Comparison of ENCODE assay signal across 35 cellular contexts in genomic region chr21:20698585-20698984, GRCh38.
"Had no signal": no experiment of that assay in that cellular context is flagged by ENCODE, and none has a peak within 500 bp of the region (broad histone marks: within the 10 kb centered on the region; RNA-seq: fewer than 3 reads in every experiment).

No MANE protein-coding gene starts in this region.

- H3K36me3 Mint-ChIP-seq: activated CD4-positive, alpha-beta memory T cell treated with anti-CD3 and anti-CD28 coated beads for 36 hours; activated CD8-positive, alpha-beta memory T cell treated with anti-CD3 and anti-CD28 coated beads, Interleukin-2, amount 10 ng/mL, durations not matched to agents 7 days and 5 days; activated naive CD8-positive, alpha-beta T cell had no signal

- H3K27ac ChIP-seq: body of pancreas, esophagus muscularis mucosa, foreskin keratinocyte, gastrocnemius medialis, heart left ventricle, WERI-Rb-1 had no signal

- H3K27me3 ChIP-seq: body of pancreas, esophagus muscularis mucosa, foreskin keratinocyte, gastrocnemius medialis, heart left ventricle had no signal

- ATAC-seq: activated CD4-positive, alpha-beta T cell treated with anti-CD3 and anti-CD28 coated beads for 36 hours; activated CD8-positive, alpha-beta memory T cell treated with anti-CD3 and anti-CD28 coated beads, Interleukin-2, amount 10 ng/mL, durations not matched to agents 7 days and 5 days; activated CD8-positive, alpha-beta T cell treated with anti-CD3 and anti-CD28 coated beads, Interleukin-2, amount 10 ng/mL, durations not matched to agents 7 days and 5 days; activated T-cell treated with anti-CD3 and anti-CD28 coated beads, Interleukin-2, amount 50 U/mL, for 4 hours; activated T-helper 17 cell treated with anti-CD3 and anti-CD28 coated beads, Interleukin-2, amount 50 U/mL, for 72 hours; body of pancreas; effector memory CD8-positive, alpha-beta T cell; foreskin keratinocyte; gastrocnemius medialis; heart left ventricle; T-helper 17 cell had no signal

- H3K4me3 ChIP-seq: body of pancreas, esophagus muscularis mucosa, gastrocnemius medialis, heart left ventricle had no signal

- H3K27ac Mint-ChIP-seq: activated CD4-positive, alpha-beta memory T cell treated with anti-CD3 and anti-CD28 coated beads for 36 hours; activated CD4-positive, alpha-beta T cell treated with anti-CD3 and anti-CD28 coated beads for 36 hours; activated CD4-positive, alpha-beta T cell treated with anti-CD3 and anti-CD28 coated beads, Interleukin-2, amount 10 ng/mL, durations not matched to agents 24 days and 14 days; activated CD8-positive, alpha-beta memory T cell treated with anti-CD3 and anti-CD28 coated beads, Interleukin-2, amount 10 ng/mL, durations not matched to agents 7 days and 5 days; activated CD8-positive, alpha-beta T cell treated with anti-CD3 and anti-CD28 coated beads, Interleukin-2, amount 10 ng/mL, durations not matched to agents 7 days and 5 days; activated naive CD8-positive, alpha-beta T cell; activated T-helper 17 cell treated with anti-CD3 and anti-CD28 coated beads, Interleukin-2, amount 50 U/mL, for 72 hours; effector memory CD8-positive, alpha-beta T cell; T-helper 17 cell; T-helper 2 cell treated with Interferon-gamma antibody and Interleukin-4, amounts not matched to agents 5 μg/mL and 100 μg/mL, for 36 hours had no signal

- H3K4me1 Mint-ChIP-seq: activated CD4-positive, alpha-beta T cell treated with anti-CD3 and anti-CD28 coated beads for 36 hours; activated CD4-positive, alpha-beta T cell treated with anti-CD3 and anti-CD28 coated beads, Interleukin-2, amount 10 ng/mL, durations not matched to agents 24 days and 14 days; activated CD8-positive, alpha-beta memory T cell treated with anti-CD3 and anti-CD28 coated beads, Interleukin-2, amount 10 ng/mL, durations not matched to agents 7 days and 5 days; activated T-helper 17 cell treated with anti-CD3 and anti-CD28 coated beads, Interleukin-2, amount 50 U/mL, for 72 hours; T-helper 17 cell had no signal

- DNase-seq: activated CD4-positive, alpha-beta memory T cell treated with anti-CD3 and anti-CD28 coated beads for 36 hours; activated CD4-positive, alpha-beta T cell treated with anti-CD3 and anti-CD28 coated beads for 36 hours; activated CD4-positive, alpha-beta T cell treated with anti-CD3 and anti-CD28 coated beads, Interleukin-2, amount 10 ng/mL, durations not matched to agents 24 days and 14 days; activated CD4-positive, CD25-positive, alpha-beta regulatory T cell; activated CD4-positive, CD25-positive, alpha-beta regulatory T cell treated with anti-CD3 and anti-CD28 coated beads, Interleukin-2, amount 50 U/mL, for 72 hours; activated CD8-positive, alpha-beta memory T cell treated with anti-CD3 and anti-CD28 coated beads, Interleukin-2, amount 10 ng/mL, durations not matched to agents 7 days and 5 days; activated CD8-positive, alpha-beta memory T cell treated with anti-CD3 and anti-CD28 coated beads, Interleukin-2, amount 50 U/mL, for 48 hours; activated CD8-positive, alpha-beta T cell treated with anti-CD3 and anti-CD28 coated beads, Interleukin-2, amount 10 ng/mL, durations not matched to agents 7 days and 5 days; activated effector memory CD4-positive, alpha-beta T cell treated with Interleukin-2 at 50 U/mL for 16 hours; activated gamma-delta T cell treated with Interleukin-2 at 50 U/mL for 16 hours; activated naive CD4-positive, alpha-beta T cell treated with anti-CD3 and anti-CD28 coated beads, Interleukin-2, amount 50 U/mL, for 16 hours; activated naive CD4-positive, alpha-beta T cell treated with Interleukin-2 at 50 U/mL for 16 hours; activated T-cell treated with anti-CD3 and anti-CD28 coated beads for 4 hours; activated T-cell treated with anti-CD3 and anti-CD28 coated beads, Interleukin-2, amount 50 U/mL, for 4 hours; amniotic stem cell; anterior cingulate cortex; body of pancreas; caudate nucleus; cortex of kidney; dermis blood vessel endothelial cell; effector CD4-positive, alpha-beta T cell; effector memory CD8-positive, alpha-beta T cell; erythroblast; foreskin keratinocyte; gastrocnemius medialis; glutamatergic neuron; heart left ventricle; T-helper 17 cell; T1000; WERI-Rb-1 had no signal

- FAIRE-seq: colon had no signal

- H3K9me3 ChIP-seq: body of pancreas, esophagus muscularis mucosa, gastrocnemius medialis, heart left ventricle had no signal

- H3K4me1 ChIP-seq: body of pancreas, esophagus muscularis mucosa, foreskin keratinocyte, gastrocnemius medialis, heart left ventricle had no signal

- H3K36me3 ChIP-seq: esophagus muscularis mucosa, gastrocnemius medialis, heart left ventricle, WERI-Rb-1 had no signal

- H3K27me3 Mint-ChIP-seq: activated CD4-positive, alpha-beta memory T cell treated with anti-CD3 and anti-CD28 coated beads for 36 hours; activated CD4-positive, alpha-beta T cell treated with anti-CD3 and anti-CD28 coated beads for 36 hours; activated CD4-positive, alpha-beta T cell treated with anti-CD3 and anti-CD28 coated beads, Interleukin-2, amount 10 ng/mL, durations not matched to agents 24 days and 14 days; activated CD8-positive, alpha-beta memory T cell treated with anti-CD3 and anti-CD28 coated beads, Interleukin-2, amount 10 ng/mL, durations not matched to agents 7 days and 5 days; activated naive CD8-positive, alpha-beta T cell; activated T-helper 17 cell treated with anti-CD3 and anti-CD28 coated beads, Interleukin-2, amount 50 U/mL, for 72 hours; effector memory CD8-positive, alpha-beta T cell; T-helper 17 cell had no signal

- H3K4me3 Mint-ChIP-seq: activated CD4-positive, alpha-beta memory T cell treated with anti-CD3 and anti-CD28 coated beads for 36 hours; activated CD4-positive, alpha-beta T cell treated with anti-CD3 and anti-CD28 coated beads for 36 hours; activated CD4-positive, alpha-beta T cell treated with anti-CD3 and anti-CD28 coated beads, Interleukin-2, amount 10 ng/mL, durations not matched to agents 24 days and 14 days; activated CD8-positive, alpha-beta memory T cell treated with anti-CD3 and anti-CD28 coated beads, Interleukin-2, amount 10 ng/mL, durations not matched to agents 7 days and 5 days; activated CD8-positive, alpha-beta T cell treated with anti-CD3 and anti-CD28 coated beads, Interleukin-2, amount 10 ng/mL, durations not matched to agents 7 days and 5 days; activated naive CD8-positive, alpha-beta T cell; activated T-cell treated with anti-CD3 and anti-CD28 coated beads, Interleukin-2, amount 50 U/mL, for 4 hours; activated T-helper 17 cell treated with anti-CD3 and anti-CD28 coated beads, Interleukin-2, amount 50 U/mL, for 72 hours; effector memory CD8-positive, alpha-beta T cell; T-helper 17 cell; T-helper 2 cell treated with Interferon-gamma antibody and Interleukin-4, amounts not matched to agents 5 μg/mL and 100 μg/mL, for 36 hours had no signal
